In genomic region chr2:145158051-145158586, GRCh38 we compare ENCODE assay signal across 8 cellular contexts.
DNase-seq lines count a peak whose midpoint lies in the region; ATAC-seq and TF ChIP-seq lines count a peak whose summit lies in the region.
"Had no signal": no experiment of that assay in that cellular context is flagged by ENCODE, and none has a peak within 500 bp of the region (broad histone marks: within the 10 kb centered on the region; RNA-seq: fewer than 3 reads in every experiment).

No MANE protein-coding gene starts in this region.

- H3K27me3 Mint-ChIP-seq in activated naive CD8-positive, alpha-beta T cell treated with anti-CD3 and anti-CD28 coated beads, Interleukin-2, amount 50 U/mL, for 24 hours: no peaks in the 10 kb centered on the region

- intact Hi-C loops in lower leg skin (cut with DNase I; ENCODE audit: low total_unique reads): no loop called here

- H3K9me3 Mint-ChIP-seq in activated naive CD8-positive, alpha-beta T cell treated with anti-CD3 and anti-CD28 coated beads, Interleukin-2, amount 50 U/mL, for 24 hours: peaks cover 8% of the 10 kb centered on the region
- H3K9me3 Mint-ChIP-seq: activated naive CD8-positive, alpha-beta T cell treated with anti-CD3 and anti-CD28 coated beads, Interleukin-2, amount 10 ng/mL, durations not matched to agents 7 days and 5 days had no signal

- 34 to 37% methylated on average over 2 of the region's 2 CpGs for WGBS in lower leg skin, 2 donors

- no peak overlapping the region for H3K4me3 ChIP-seq in lower leg skin (ENCODE audit: low read depth, poor library complexity, severe bottlenecking)

- no peak for ATAC-seq in activated naive CD8-positive, alpha-beta T cell treated with anti-CD3 and anti-CD28 coated beads, Interleukin-2, amount 50 U/mL, for 24 hours

- no peaks in the 10 kb centered on the region for H3K36me3 Mint-ChIP-seq in activated naive CD8-positive, alpha-beta T cell treated with anti-CD3 and anti-CD28 coated beads, Interleukin-2, amount 50 U/mL, for 24 hours (ENCODE audit: low read depth)
- H3K36me3 Mint-ChIP-seq: activated naive CD8-positive, alpha-beta T cell treated with anti-CD3 and anti-CD28 coated beads, Interleukin-2, amount 10 ng/mL, durations not matched to agents 7 days and 5 days had no signal

- H3K4me3 Mint-ChIP-seq in activated naive CD8-positive, alpha-beta T cell treated with anti-CD3 and anti-CD28 coated beads, Interleukin-2, amount 50 U/mL, for 24 hours: no peak overlapping the region
- H3K4me3 Mint-ChIP-seq: activated naive CD8-positive, alpha-beta T cell treated with anti-CD3 and anti-CD28 coated beads, Interleukin-2, amount 10 ng/mL, durations not matched to agents 7 days and 5 days had no signal

- DNase-seq in LHCN-M2 (ENCODE audit: low read depth) (peak; percentile 90), brain pericyte (ENCODE audit: low read depth, low spot score) (peak; percentile 91), lower leg skin (ENCODE audit: low spot score in 2 of 2) (peak; percentile 68 to 90), ureter (ENCODE audit: low spot score) (peak; percentile 65), NCI-H345 treated with DMSO at 0.1 percent for 48 hours (lab: John Stamatoyannopoulos, UW; ENCODE audit: unreplicated experiment) (no peak), NCI-H1092 treated with DMSO at 0.1 percent for 48 hours (lab: John Stamatoyannopoulos, UW) (no peak)
- no peak for DNase-seq in activated naive CD8-positive, alpha-beta T cell treated with anti-CD3 and anti-CD28 coated beads, Interleukin-2, amount 50 U/mL, for 24 hours
- DNase-seq: activated naive CD8-positive, alpha-beta T cell treated with anti-CD3 and anti-CD28 coated beads, Interleukin-2, amount 10 ng/mL, durations not matched to agents 7 days and 5 days had no signal

- no peak for TF ChIP-seq POLR2A in lower leg skin (IDR thresholded peaks at IDR 0.05)

- no peaks in the 10 kb centered on the region for H3K4me1 Mint-ChIP-seq in activated naive CD8-positive, alpha-beta T cell treated with anti-CD3 and anti-CD28 coated beads, Interleukin-2, amount 50 U/mL, for 24 hours
- H3K4me1 Mint-ChIP-seq: activated naive CD8-positive, alpha-beta T cell treated with anti-CD3 and anti-CD28 coated beads, Interleukin-2, amount 10 ng/mL, durations not matched to agents 7 days and 5 days had no signal

- TF ChIP-seq CTCF in lower leg skin (IDR thresholded peaks at IDR 0.05): no peak

- no peak overlapping the region for H3K27ac Mint-ChIP-seq in activated naive CD8-positive, alpha-beta T cell treated with anti-CD3 and anti-CD28 coated beads, Interleukin-2, amount 50 U/mL, for 24 hours
- H3K27ac Mint-ChIP-seq: activated naive CD8-positive, alpha-beta T cell treated with anti-CD3 and anti-CD28 coated beads, Interleukin-2, amount 10 ng/mL, durations not matched to agents 7 days and 5 days had no signal

Comparison
In these comparisons a context has a peak if more than half of its experiments do, and no peak if none do; other contexts are left out.
1. DNase-seq: peak in LHCN-M2 (single experiment), brain pericyte (single experiment), lower leg skin (2 of 2) and ureter (single experiment); none in NCI-H345 treated with DMSO at 0.1 percent for 48 hours (single experiment), activated naive CD8-positive, alpha-beta T cell treated with anti-CD3 and anti-CD28 coated beads, Interleukin-2, amount 50 U/mL, for 24 hours (single experiment) and NCI-H1092 treated with DMSO at 0.1 percent for 48 hours (single experiment).